5 cellular contexts compared by ENCODE assay signal in the genomic region with DNA sequence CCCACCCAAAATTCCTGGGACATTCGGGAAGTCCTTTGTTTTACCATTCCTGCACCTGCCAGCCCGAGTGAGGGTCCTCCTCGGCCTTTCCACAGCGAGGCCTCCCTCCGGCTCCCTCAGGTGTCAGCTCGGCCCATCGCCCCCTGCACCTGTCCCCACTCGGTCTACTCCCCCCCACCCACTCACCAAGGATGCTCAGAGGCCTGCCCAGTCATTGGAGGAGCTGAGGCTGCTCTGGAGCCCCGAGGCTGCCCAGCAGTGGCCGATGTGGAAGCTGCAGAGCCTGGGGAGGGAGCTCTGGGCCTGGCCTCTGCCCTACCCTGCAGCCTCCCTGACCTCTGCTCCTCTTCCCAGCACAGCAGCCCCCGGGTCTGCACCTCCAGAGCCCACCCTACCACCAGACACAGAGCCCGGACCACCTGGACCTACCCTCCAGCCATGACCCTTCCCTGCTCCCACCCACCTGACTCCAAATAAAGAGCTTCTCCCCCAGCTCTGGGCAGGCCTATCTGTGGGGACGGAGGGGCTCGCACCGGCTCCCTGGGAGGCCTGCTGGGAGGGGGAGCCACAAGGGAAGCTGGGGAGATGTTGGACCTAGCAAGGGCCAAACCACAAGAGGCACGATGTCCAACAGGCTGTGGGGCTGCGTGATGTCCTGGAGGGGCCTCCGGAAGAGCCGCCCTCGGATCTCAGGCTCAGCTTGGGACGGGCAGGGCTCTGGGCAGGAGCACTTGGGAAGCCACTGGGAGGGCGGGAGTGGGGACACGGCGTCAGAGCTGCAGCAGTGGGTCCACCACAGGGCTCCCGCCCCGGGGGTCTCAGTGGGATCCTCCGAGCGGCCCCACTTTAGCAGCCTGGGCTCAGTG. TPM values are rescaled to one million over a fixed set of nuclear protein-coding genes. Genes with fewer than 3 reads are reported as not detected.
"Had no signal": no experiment of that assay in that cellular context is flagged by ENCODE, and none has a peak within 500 bp of the region (broad histone marks: within the 10 kb centered on the region; RNA-seq: fewer than 3 reads in every experiment).

No MANE protein-coding gene starts in this region.

RNA-seq across cellular contexts. Expression of a gene that starts 3.8 kb away (rescaled TPM):
- total RNA-seq: M059J, PC-3, Peyer's patch, Right ventricle myocardium superior, SJSA1 had no signal

RNA-seq across cellular contexts. Expression of a gene that starts 11.8 kb away (rescaled TPM):
- total RNA-seq: M059J, PC-3, Peyer's patch, Right ventricle myocardium superior, SJSA1 had no signal

RNA-seq across cellular contexts. Expression of a gene that starts 28.5 kb away (rescaled TPM):
- total RNA-seq: M059J, PC-3, Peyer's patch, Right ventricle myocardium superior, SJSA1 had no signal
